ENCODE assay signal across 1 cellular context in genomic region chr10:123101844-123102243, GRCh38.
TF ChIP-seq lines count a peak whose summit lies in the region.

No MANE protein-coding gene starts in this region.

TF ChIP-seq in HCT116, 20 proteins besides CTCF, POLR2A, EP300 and RAD21 (continued from another document):
- no peak for TF ChIP-seq YY1 (IDR thresholded peaks at IDR 0.05; ENCODE audit: extremely low read depth, insufficient replicate concordance, low read depth, low read length)
- no peak for TF ChIP-seq EZH2phosphoT487 (IDR thresholded peaks at IDR 0.05; ENCODE audit: borderline replicate concordance)
- TF ChIP-seq, protein P1, sequence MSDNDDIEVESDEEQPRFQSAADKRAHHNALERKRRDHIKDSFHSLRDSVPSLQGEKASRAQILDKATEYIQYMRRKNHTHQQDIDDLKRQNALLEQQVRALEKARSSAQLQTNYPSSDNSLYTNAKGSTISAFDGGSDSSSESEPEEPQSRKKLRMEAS (IDR thresholded peaks at IDR 0.05): no peak
- no peak for TF ChIP-seq ZNF274 (IDR thresholded peaks at IDR 0.05; ENCODE audit: low read depth, low read length)
TF ChIP-seq in HCT116: peak in this region for 0.
